Comparison of ENCODE assay signal across 18 cellular contexts in the genomic region with DNA sequence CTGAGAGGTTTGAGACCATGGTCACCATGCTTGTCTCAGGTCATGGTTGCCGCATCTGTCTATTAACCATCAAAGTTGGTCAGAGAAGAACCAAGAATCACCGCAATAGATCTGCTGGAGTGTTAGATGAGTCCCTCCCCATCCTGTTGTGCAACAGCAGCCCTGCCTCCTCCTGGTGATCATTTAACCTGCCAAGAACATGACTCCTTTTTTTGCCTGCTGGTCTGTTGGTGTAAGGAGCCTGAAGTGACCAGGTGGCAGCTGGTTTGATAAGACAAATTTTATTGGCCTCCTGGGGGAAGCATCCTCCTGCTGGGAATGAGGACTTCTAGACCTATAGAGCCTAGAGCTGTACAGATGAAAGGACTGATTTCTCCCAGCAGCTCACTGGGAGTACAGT. TPM values are rescaled to one million over a fixed set of nuclear protein-coding genes. Genes with fewer than 3 reads are reported as not detected.
DNase-seq lines count a peak whose midpoint lies in the region; ATAC-seq and TF ChIP-seq lines count a peak whose summit lies in the region.
"Had no signal": no experiment of that assay in that cellular context is flagged by ENCODE, and none has a peak within 500 bp of the region (broad histone marks: within the 10 kb centered on the region; RNA-seq: fewer than 3 reads in every experiment).

No MANE protein-coding gene starts in this region.

- no peak for TF ChIP-seq POLR2A in NB4 (IDR thresholded peaks at IDR 0.05; ENCODE audit: extremely low read depth, insufficient read length)

- DNase-seq in EL = peak; percentile 22
- DNase-seq in NB4 (ENCODE audit: low read depth) = peak; percentile 75
- peak; percentile 39 for DNase-seq in SKM-1 treated with dmso at 0.1 percent for 144 hours (lab: John Stamatoyannopoulos, UW; ENCODE audit: unreplicated experiment)
- DNase-seq in hepatocyte (ENCODE audit: low spot score) = peak; percentile 32
- no peak for DNase-seq in cerebellum (ENCODE audit: low spot score)
- no peak for DNase-seq in aorta
- DNase-seq in medulla oblongata (ENCODE audit: extremely low spot score) = no peak
- DNase-seq: activated CD8-positive, alpha-beta T cell treated with anti-CD3 and anti-CD28 coated beads for 36 hours; body of pancreas; DND-41; effector memory CD4-positive, alpha-beta T cell; heart right ventricle; left lung; NCI-H446; nephron progenitor cell; Right ventricle myocardium superior; sigmoid colon had no signal

- H3K27me3 ChIP-seq in hepatocyte (no peaks in the 10 kb centered on the region), aorta (ENCODE audit: control insufficient read depth in 1 of 2, insufficient read depth in 2 of 2, low read length in 1 of 2) (no peaks in the 10 kb centered on the region)
- H3K27me3 ChIP-seq: body of pancreas, heart right ventricle, left lung, sigmoid colon had no signal

- H3K4me1 ChIP-seq in hepatocyte (ENCODE audit: insufficient read depth) (no peaks in the 10 kb centered on the region), aorta (ENCODE audit: control insufficient read depth in 1 of 2, insufficient read depth in 2 of 2, low read length in 2 of 2) (peaks cover 0 to 2% of the 10 kb centered on the region in 2 donors)
- H3K4me1 ChIP-seq: body of pancreas, left lung, sigmoid colon had no signal

- no peaks in the 10 kb centered on the region for H3K79me2 ChIP-seq in hepatocyte

- no peaks in the 10 kb centered on the region for H3K9me2 ChIP-seq in hepatocyte (replicated peaks; ENCODE audit: insufficient read depth)

- H3K9me3 ChIP-seq in hepatocyte (ENCODE audit: low read depth) = no peaks in the 10 kb centered on the region
- no peaks in the 10 kb centered on the region for H3K9me3 ChIP-seq in aorta (ENCODE audit: control insufficient read depth, low read length)
- H3K9me3 ChIP-seq: body of pancreas, heart right ventricle, left lung, sigmoid colon had no signal

- intact Hi-C loops in aorta (cut with DNase I) = loop anchor here (5.0 to 10.0 kb wide), 4 partner anchors 45 to 573 kb away; partner anchors contain the start of genes MKRN2 (in 1 of the 2), RAF1 (in 1 of the 2) and RPL32 (in 1 of the 2)

- no peak for ATAC-seq in HG03469 (IDR thresholded peaks at IDR 0.05; ENCODE audit: unreplicated experiment)
- no peak for ATAC-seq in aorta (ENCODE audit: low FRiP score)
- ATAC-seq: activated CD8-positive, alpha-beta T cell treated with anti-CD3 and anti-CD28 coated beads for 36 hours; body of pancreas; left lung had no signal

- H3K27ac ChIP-seq in hepatocyte (no peak overlapping the region), aorta (ENCODE audit: low read depth in 1 of 2, low read length in 2 of 2) (no peak overlapping the region)
- H3K27ac ChIP-seq: body of pancreas, heart right ventricle, left lung, sigmoid colon had no signal

- H3K36me3 ChIP-seq in hepatocyte (replicated peaks; ENCODE audit: insufficient read depth, low read depth) (no peaks in the 10 kb centered on the region), aorta (ENCODE audit: control insufficient read depth in 1 of 2, insufficient read depth in 2 of 2, low read length in 1 of 2) (no peaks in the 10 kb centered on the region)
- H3K36me3 ChIP-seq: heart right ventricle, left lung, sigmoid colon had no signal

- no peak overlapping the region for H2AFZ ChIP-seq in hepatocyte

- WGBS in hepatocyte (ENCODE audit: low lambda C conversion rate, missing lambda C conversion rate) = 91% methylated on average over 2 of the region's 2 CpGs
- 93 to 97% methylated on average over 2 of the region's 2 CpGs for WGBS in aorta, 2 donors

- TF ChIP-seq CTCF in NB4 (IDR thresholded peaks at IDR 0.05; ENCODE audit: low read depth, low read length) = no peak
- no peak for TF ChIP-seq CTCF in hepatocyte (IDR thresholded peaks at IDR 0.05; ENCODE audit: poor library complexity)

- no peaks in the 10 kb centered on the region for H4K20me1 ChIP-seq in hepatocyte (ENCODE audit: insufficient read depth, poor library complexity, severe bottlenecking)

- H3K4me2 ChIP-seq in hepatocyte = no peak overlapping the region

- no peak overlapping the region for H3K4me3 ChIP-seq in NB4 (ENCODE audit: low read depth, low read length)
- no peak overlapping the region for H3K4me3 ChIP-seq in hepatocyte
- no peak overlapping the region for H3K4me3 ChIP-seq in aorta (ENCODE audit: low read length in 2 of 2)
- H3K4me3 ChIP-seq: body of pancreas, heart right ventricle, left lung, sigmoid colon had no signal

RNA-seq across cellular contexts. Expression of gene RAF1, which starts 43.5 kb away (rescaled TPM):
- 114 and 118 TPM in 2 replicates for total RNA-seq in hepatocyte
- polyA plus RNA-seq in hepatocyte = 78.0 and 79.8 TPM in 2 replicates
- 139 TPM for total RNA-seq in cerebellum
- total RNA-seq in aorta = 100 to 1,000 TPM in 1 of 2 donors, 10 to 100 TPM in 1; 96.2 to 117 TPM
- 10 to 100 TPM; 57.0 to 83.2 TPM for polyA plus RNA-seq in aorta

RNA-seq across cellular contexts. Expression of gene TMEM40, which starts 51.6 kb away (rescaled TPM):
- total RNA-seq in hepatocyte (0.52 TPM in 1 of 2 replicates, not detected in the other), cerebellum (not detected), aorta (under 1 TPM in 1 of 2 donors, not detected in 1; 0.84 TPM)
- polyA plus RNA-seq in hepatocyte (0.68 and 1.6 TPM in 2 replicates), aorta (under 1 TPM in 1 of 2 donors, not detected in 1; 0.50 TPM)
- total RNA-seq: activated CD8-positive, alpha-beta T cell treated with anti-CD3 and anti-CD28 coated beads for 36 hours; body of pancreas; sigmoid colon had no signal

Comparison
In these comparisons a context has a peak if more than half of its experiments do, and no peak if none do; other contexts are left out.
1. DNase-seq: peak in EL (single experiment), NB4 (single experiment), SKM-1 treated with dmso at 0.1 percent for 144 hours (single experiment) and hepatocyte (single experiment); none in cerebellum (single experiment), aorta (0 of 2) and medulla oblongata (single experiment).